In the genomic region with DNA sequence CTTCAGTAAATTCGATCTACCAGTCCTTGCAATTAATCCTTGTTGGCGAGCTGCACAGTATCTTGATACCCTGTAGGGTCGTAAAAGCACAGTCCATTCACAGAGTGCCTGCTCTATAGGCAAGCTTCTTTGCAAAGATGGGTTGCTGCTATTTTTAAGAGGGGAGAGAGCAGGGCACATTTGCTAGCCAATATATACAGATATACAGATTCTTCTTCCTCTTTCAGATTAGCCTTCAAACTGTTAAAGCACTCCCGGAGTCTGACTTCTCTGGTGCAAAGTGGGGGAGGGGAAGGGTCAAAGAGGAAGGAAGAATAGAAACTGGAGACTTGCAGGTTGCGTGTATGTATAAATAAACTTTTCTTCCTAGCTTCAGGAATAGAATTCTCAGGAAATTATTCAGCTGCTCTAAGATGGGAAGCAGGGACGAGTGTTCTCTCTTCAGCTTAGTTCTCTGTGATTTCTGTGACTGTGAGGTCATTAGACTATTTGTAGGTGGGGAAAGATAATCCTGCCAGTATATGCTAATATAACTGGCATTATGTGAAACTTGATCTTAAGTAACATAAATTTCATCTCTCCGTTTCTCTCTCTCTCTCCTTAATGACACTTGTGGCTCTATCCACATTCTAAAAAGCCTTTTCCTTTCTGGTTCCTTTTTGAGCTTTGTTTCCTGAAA, we compare ENCODE assay signal across 8 cellular contexts. TPM values are rescaled to one million over a fixed set of nuclear protein-coding genes. Genes with fewer than 3 reads are reported as not detected.
DNase-seq lines count a peak whose midpoint lies in the region; ATAC-seq and TF ChIP-seq lines count a peak whose summit lies in the region.

A gene with protein sequence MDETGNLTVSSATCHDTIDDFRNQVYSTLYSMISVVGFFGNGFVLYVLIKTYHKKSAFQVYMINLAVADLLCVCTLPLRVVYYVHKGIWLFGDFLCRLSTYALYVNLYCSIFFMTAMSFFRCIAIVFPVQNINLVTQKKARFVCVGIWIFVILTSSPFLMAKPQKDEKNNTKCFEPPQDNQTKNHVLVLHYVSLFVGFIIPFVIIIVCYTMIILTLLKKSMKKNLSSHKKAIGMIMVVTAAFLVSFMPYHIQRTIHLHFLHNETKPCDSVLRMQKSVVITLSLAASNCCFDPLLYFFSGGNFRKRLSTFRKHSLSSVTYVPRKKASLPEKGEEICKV (minus strand): TSS at position 242 of the 679 bp plus-strand sequence. CDS start 53,865 bp downstream, outside the sequence.

- peak; percentile 47 for DNase-seq in GM12864 (ENCODE audit: low read depth)
- DNase-seq in NB4 (ENCODE audit: low read depth), result peak; percentile 86
- DNase-seq in left kidney (ENCODE audit: low read depth, low spot score), result peak; percentile 52
- no peak for DNase-seq in activated CD4-positive, CD25-positive, alpha-beta regulatory T cell (lab: John Stamatoyannopoulos, UW)
- DNase-seq in A172 (ENCODE audit: low spot score), result no peak
- DNase-seq in NCI-H2107 (lab: John Stamatoyannopoulos, UW), result no peak
- no peak for DNase-seq in NCI-H345 (lab: John Stamatoyannopoulos, UW)

- no peak for TF ChIP-seq POLR2A in NB4 (IDR thresholded peaks at IDR 0.05; ENCODE audit: extremely low read depth, insufficient read length)

- TF ChIP-seq CTCF in GM12864 (IDR thresholded peaks at IDR 0.05; ENCODE audit: low read depth, low read length, missing control alignments) (no peak), NB4 (IDR thresholded peaks at IDR 0.05; ENCODE audit: low read depth, low read length) (no peak)

- peak; percentile 59 for ATAC-seq in GM21529 (IDR thresholded peaks at IDR 0.05; ENCODE audit: unreplicated experiment)

- H3K4me3 ChIP-seq in GM12864 (ENCODE audit: low read depth, low read length), result peak within 1 kb of the TSS; percentile 61
- H3K4me3 ChIP-seq in NB4 (ENCODE audit: low read depth, low read length), result peak within 1 kb of the TSS; percentile 94

RNA-seq across cellular contexts. Expression of the gene that starts here (rescaled TPM):
- total RNA-seq in A172 (2014; rRNA removed; shearing (Covaris generic)), result not detected in 2 replicates

Comparison
In these comparisons a context has a peak if more than half of its experiments do, and no peak if none do; other contexts are left out.
1. DNase-seq: peak in GM12864 (single experiment), NB4 (single experiment) and left kidney (single experiment); none in activated CD4-positive, CD25-positive, alpha-beta regulatory T cell (0 of 4), A172 (single experiment), NCI-H2107 (single experiment) and NCI-H345 (single experiment).